In genomic region chr5:139733698-139734491, GRCh38 we compare ENCODE assay signal across 1 cellular context.
TF ChIP-seq lines count a peak whose summit lies in the region.

No MANE protein-coding gene starts in this region.

TF ChIP-seq in HepG2, 621 proteins besides CTCF, POLR2A, EP300 and RAD21 (continued from another document and continues in another):
- TF ChIP-seq REST (IDR thresholded peaks at IDR 0.05; ENCODE audit: borderline replicate concordance in 1 of 2, low read depth in 1 of 2, low read length in 2 of 2) (peak in 1 of 2 experiments; percentile 33; a peak in 1 of 4 replicates), HMGXB3 (CRISPR knock-in tag; IDR thresholded peaks at IDR 0.05; ENCODE audit: borderline replicate concordance) (no peak), DPF2 (CRISPR knock-in tag; IDR thresholded peaks at IDR 0.05; ENCODE audit: borderline replicate concordance, low read depth) (peak; percentile 75), ZFP1 (CRISPR knock-in tag; IDR thresholded peaks at IDR 0.05) (peak; percentile 84; the same call in 1 of the 2 replicates), MLX (CRISPR knock-in tag; IDR thresholded peaks at IDR 0.05) (peak; percentile 81), ZNF691 (CRISPR knock-in tag; IDR thresholded peaks at IDR 0.05; ENCODE audit: borderline replicate concordance, low read depth) (peak; percentile 66; the same call in 1 of the 2 replicates), SOX6 (IDR thresholded peaks at IDR 0.05) (no peak), SOX6 (CRISPR knock-in tag; IDR thresholded peaks at IDR 0.05) (peak; percentile 92), BATF2 (CRISPR knock-in tag; IDR thresholded peaks at IDR 0.05) (no peak), ZSCAN9 (CRISPR knock-in tag; IDR thresholded peaks at IDR 0.05; ENCODE audit: borderline replicate concordance) (peak; percentile 93), AFF4 (CRISPR knock-in tag; IDR thresholded peaks at IDR 0.05) (peak; percentile 64; the same call in 1 of the 2 replicates), ZNF724P (CRISPR knock-in tag; IDR thresholded peaks at IDR 0.05; ENCODE audit: borderline replicate concordance) (peak; percentile 29; the same call in 1 of the 2 replicates), PTBP1 (IDR thresholded peaks at IDR 0.05; ENCODE audit: low read depth, low read length, poor library complexity, severe bottlenecking) (peak; percentile 90), ZNF513 (CRISPR knock-in tag; conservative IDR thresholded peaks at IDR 0.05) (no peak), MIER3 (CRISPR knock-in tag; IDR thresholded peaks at IDR 0.05; ENCODE audit: borderline replicate concordance) (peak; percentile 74; the same call in 1 of the 2 replicates), BRCA1 (CRISPR knock-in tag; IDR thresholded peaks at IDR 0.05) (no peak), ESRRA (CRISPR knock-in tag; IDR thresholded peaks at IDR 0.05; ENCODE audit: low read depth) (peak; percentile 84), HMGA1 (CRISPR knock-in tag; conservative IDR thresholded peaks at IDR 0.05) (no peak), KAT7 (CRISPR knock-in tag; IDR thresholded peaks at IDR 0.05; ENCODE audit: borderline replicate concordance) (no peak), KDM2A (CRISPR knock-in tag; IDR thresholded peaks at IDR 0.05; ENCODE audit: borderline replicate concordance, low read depth) (peak; percentile 31; the same call in 1 of the 2 replicates), PRMT3 (CRISPR knock-in tag; IDR thresholded peaks at IDR 0.05; ENCODE audit: borderline replicate concordance, low read depth) (0 out of 2 replicates have a peak, but pooled peaks have one; percentile 18), MXI1 (IDR thresholded peaks at IDR 0.05; ENCODE audit: borderline replicate concordance, low read depth, low read length) (peak; percentile 37; the same call in 1 of the 3 replicates), HNRNPH1 (optimal IDR thresholded peaks at IDR 0.05; ENCODE audit: low read depth, low read length) (no peak), MTF1 (CRISPR knock-in tag; IDR thresholded peaks at IDR 0.05) (no peak), KIAA2018 (CRISPR knock-in tag; IDR thresholded peaks at IDR 0.05; ENCODE audit: borderline replicate concordance) (no peak), RXRA (CRISPR knock-in tag; IDR thresholded peaks at IDR 0.05) (peak; percentile 93), ZKSCAN5 (CRISPR knock-in tag; IDR thresholded peaks at IDR 0.05) (no peak; the same call in 1 of the 2 replicates), SPEN (CRISPR knock-in tag; IDR thresholded peaks at IDR 0.05; ENCODE audit: low read depth) (peak; percentile 78), SP5 (CRISPR knock-in tag; IDR thresholded peaks at IDR 0.05; ENCODE audit: borderline replicate concordance, low read depth) (peak; percentile 93)
